In genomic region chr1:173150795-173151194, GRCh38 we compare ENCODE assay signal across 18 cellular contexts. TPM values are rescaled to one million over a fixed set of nuclear protein-coding genes. Genes with fewer than 3 reads are reported as not detected.
DNase-seq lines count a peak whose midpoint lies in the region; ATAC-seq and TF ChIP-seq lines count a peak whose summit lies in the region.
"Had no signal": no experiment of that assay in that cellular context is flagged by ENCODE, and none has a peak within 500 bp of the region (broad histone marks: within the 10 kb centered on the region; RNA-seq: fewer than 3 reads in every experiment).

No MANE protein-coding gene starts in this region.

- no peaks in the 10 kb centered on the region for H3K4me1 ChIP-seq in IMR-90 (ENCODE audit: control insufficient read depth, insufficient read depth, low read length)
- no peaks in the 10 kb centered on the region for H3K4me1 ChIP-seq in gastrocnemius medialis
- H3K4me1 ChIP-seq: BLaER1 had no signal

- no peak overlapping the region for H4K8ac ChIP-seq in IMR-90 (ENCODE audit: low read depth in 2 of 2, low read length in 2 of 2)

- H2AFZ ChIP-seq in IMR-90 (replicated peaks; ENCODE audit: low read length, poor library complexity): no peak overlapping the region
- H2AFZ ChIP-seq: GM23248 had no signal

- H3K4me2 ChIP-seq in IMR-90 (ENCODE audit: low read depth, low read length): no peak overlapping the region
- H3K4me2 ChIP-seq: BLaER1 had no signal

- in situ Hi-C loops in IMR-90 (cut with MboI; ENCODE audit: low sequenced_read_pairs): no loop called here
- in situ Hi-C loops in gastrocnemius medialis (cut with MboI; ENCODE audit: low sequenced_read_pairs in 4 of 4): no loop called here

- intact Hi-C loops in CD14-positive monocyte (cut with micrococcal nuclease): no loop called here
- intact Hi-C loops in IMR-90 (cut with micrococcal nuclease): no loop called here
- intact Hi-C loops in gastrocnemius medialis (cut with DNase I; ENCODE audit: low total_unique reads): no loop called here

- dilution Hi-C loops in IMR-90 (cut with HindIII; ENCODE audit: low sequenced_read_pairs, unreplicated experiment): no loop called here

- H3K56ac ChIP-seq in IMR-90 (ENCODE audit: extremely low read depth, insufficient read depth, low read length): no peak overlapping the region

- no peak overlapping the region for H3K18ac ChIP-seq in IMR-90 (ENCODE audit: low read depth, low read length)

- H2BK20ac ChIP-seq in IMR-90 (ENCODE audit: low read depth, low read length): no peak overlapping the region

- no peak overlapping the region; the same call in 1 of the 2 replicates for H2AK5ac ChIP-seq in IMR-90 (ENCODE audit: low read depth, low read length)

- BruUV-seq in IMR-90 (replicated peaks; lab: Mats Ljungman, UMichigan): no TSS peak

- H3K27ac ChIP-seq in IMR-90 (ENCODE audit: insufficient read depth, low read length): no peak overlapping the region
- H3K27ac ChIP-seq in gastrocnemius medialis: no peak overlapping the region
- H3K27ac ChIP-seq: BLaER1, C4-2B, GM23248 had no signal

- H2AK9ac ChIP-seq in IMR-90 (replicated peaks; ENCODE audit: low read depth, low read length, poor library complexity): no peak overlapping the region

- no peaks in the 10 kb centered on the region; the same call in 1 of the 2 replicates for H3K9me3 ChIP-seq in IMR-90 (ENCODE audit: control insufficient read depth, insufficient read depth, low read length)
- no peaks in the 10 kb centered on the region for H3K9me3 ChIP-seq in gastrocnemius medialis

- H3K36me3 Mint-ChIP-seq in activated T-cell treated with anti-CD3 and anti-CD28 coated beads, Interleukin-2, amount 50 U/mL, for 72 hours (ENCODE audit: insufficient read depth in 2 of 2): peaks cover 13 to 14% of the 10 kb centered on the region in 2 donors
- no peaks in the 10 kb centered on the region for H3K36me3 Mint-ChIP-seq in CD14-positive monocyte
- peaks cover 1% of the 10 kb centered on the region for H3K36me3 Mint-ChIP-seq in central memory CD8-positive, alpha-beta T cell (ENCODE audit: insufficient read depth)

- H3K4me1 Mint-ChIP-seq in activated T-cell treated with anti-CD3 and anti-CD28 coated beads, Interleukin-2, amount 50 U/mL, for 72 hours (ENCODE audit: low read depth): peaks cover 20% of the 10 kb centered on the region
- H3K4me1 Mint-ChIP-seq in CD14-positive monocyte: peaks cover 9% of the 10 kb centered on the region
- peaks cover 9% of the 10 kb centered on the region for H3K4me1 Mint-ChIP-seq in central memory CD8-positive, alpha-beta T cell

- H3K27me3 ChIP-seq in IMR-90 (ENCODE audit: control insufficient read depth, insufficient read depth, low read length) (no peaks in the 10 kb centered on the region), gastrocnemius medialis (no peaks in the 10 kb centered on the region)
- H3K27me3 ChIP-seq: BLaER1 had no signal

- TF ChIP-seq CTCF in CD14-positive monocyte (IDR thresholded peaks at IDR 0.05) (no peak), IMR-90 (conservative IDR thresholded peaks at IDR 0.05; ENCODE audit: low read depth, low read length) (no peak), gastrocnemius medialis (IDR thresholded peaks at IDR 0.05 in 4 of 5, conservative IDR thresholded peaks at IDR 0.05 in 1 of 5) (no peak)

- POLR2A ChIA-PET in IMR-90 (lab: Charles Lee; ENCODE audit: unreplicated experiment): no interaction called here

- H3K4me3 Mint-ChIP-seq in activated T-cell treated with anti-CD3 and anti-CD28 coated beads, Interleukin-2, amount 50 U/mL, for 72 hours: peak overlapping the region in 1 of 2 donors; percentile 2
- no peak overlapping the region for H3K4me3 Mint-ChIP-seq in CD14-positive monocyte
- no peak overlapping the region for H3K4me3 Mint-ChIP-seq in central memory CD8-positive, alpha-beta T cell
- H3K4me3 Mint-ChIP-seq: CD4-positive, alpha-beta T cell; CD8-positive, alpha-beta memory T cell had no signal

- peaks cover 13% of the 10 kb centered on the region for H3K27me3 Mint-ChIP-seq in activated T-cell treated with anti-CD3 and anti-CD28 coated beads, Interleukin-2, amount 50 U/mL, for 72 hours (ENCODE audit: low read depth)
- peaks cover 0 to 1% (median 0%) of the 10 kb centered on the region in 3 donors for H3K27me3 Mint-ChIP-seq in CD14-positive monocyte (ENCODE audit: low read depth in 3 of 3)
- peaks cover 29% of the 10 kb centered on the region for H3K27me3 Mint-ChIP-seq in central memory CD8-positive, alpha-beta T cell

- H2BK15ac ChIP-seq in IMR-90 (ENCODE audit: low read depth, low read length): 0 out of 3 replicates have a peak overlapping the region, but pooled peaks have one; percentile 39

- no peak overlapping the region for H3K9ac ChIP-seq in IMR-90 (ENCODE audit: low read depth, low read length)
- H3K9ac ChIP-seq: BLaER1, GM23248 had no signal

- TF ChIP-seq RAD21 in IMR-90 (IDR thresholded peaks at IDR 0.05; ENCODE audit: low read length): no peak

- H3K9me1 ChIP-seq in IMR-90 (ENCODE audit: insufficient read depth, low read length): no peaks in the 10 kb centered on the region

- H4K91ac ChIP-seq in IMR-90 (ENCODE audit: insufficient read depth, low read depth, low read length): no peak overlapping the region

- no peaks in the 10 kb centered on the region for H4K20me1 ChIP-seq in IMR-90 (ENCODE audit: insufficient read depth, low read length)
- H4K20me1 ChIP-seq: BLaER1 had no signal

- H3K27ac Mint-ChIP-seq in activated T-cell treated with anti-CD3 and anti-CD28 coated beads, Interleukin-2, amount 50 U/mL, for 72 hours: no peak overlapping the region
- peak overlapping the region in 4 of 7 donors; percentile 61 to 82 (median 78) for H3K27ac Mint-ChIP-seq in CD14-positive monocyte
- peak overlapping the region; percentile 27 for H3K27ac Mint-ChIP-seq in central memory CD8-positive, alpha-beta T cell (ENCODE audit: low read depth)
- H3K27ac Mint-ChIP-seq: CD4-positive, alpha-beta T cell; CD8-positive, alpha-beta memory T cell had no signal

- H3K14ac ChIP-seq in IMR-90 (replicated peaks; ENCODE audit: low read depth, low read length): no peak overlapping the region

- H2BK5ac ChIP-seq in IMR-90 (ENCODE audit: low read depth, low read length, poor library complexity, severe bottlenecking): no peak overlapping the region

- WGBS in IMR-90 (ENCODE audit: extremely low coverage in 2 of 2, insufficient read length in 1 of 2), 2 experiments: 100% methylated on average over 1 of the region's 2 CpGs; no CpG with 5 or more reads in 1 of the 2 experiments

- peak; percentile 40 to 59 for ATAC-seq in activated T-cell treated with anti-CD3 and anti-CD28 coated beads, Interleukin-2, amount 50 U/mL, for 72 hours (replicated peaks in 1 of 2)
- ATAC-seq in IMR-90 (ENCODE audit: low read depth) (no peak), gastrocnemius medialis (no peak)
- no peak for ATAC-seq in central memory CD8-positive, alpha-beta T cell (replicated peaks; ENCODE audit: extremely low read depth, poor library complexity, severe bottlenecking)
- ATAC-seq: GM12878 had no signal

- H3K9me3 Mint-ChIP-seq in activated T-cell treated with anti-CD3 and anti-CD28 coated beads, Interleukin-2, amount 50 U/mL, for 72 hours: peaks cover 13 to 16% of the 10 kb centered on the region in 2 donors
- peaks cover 11 to 27% (median 21%) of the 10 kb centered on the region in 7 donors for H3K9me3 Mint-ChIP-seq in CD14-positive monocyte
- peaks cover 11% of the 10 kb centered on the region for H3K9me3 Mint-ChIP-seq in central memory CD8-positive, alpha-beta T cell

- TF ChIP-seq POLR2A in IMR-90 (IDR thresholded peaks at IDR 0.05; ENCODE audit: low read depth, low read length) (no peak), gastrocnemius medialis (IDR thresholded peaks at IDR 0.05) (no peak)

- CTCF ChIA-PET in IMR-90 (lab: Yijun Ruan, JAX): no interaction called here

- H3K4me3 ChIP-seq in IMR-90 (ENCODE audit: insufficient read depth, low read depth, low read length) (no peak overlapping the region), gastrocnemius medialis (no peak overlapping the region)
- H3K4me3 ChIP-seq: BLaER1, GM12878, GM23248 had no signal

- H3K36me3 ChIP-seq in IMR-90 (ENCODE audit: control insufficient read depth, insufficient read depth, low read length): no peaks in the 10 kb centered on the region
- H3K36me3 ChIP-seq in gastrocnemius medialis: no peaks in the 10 kb centered on the region
- H3K36me3 ChIP-seq: BLaER1 had no signal

- no peak overlapping the region for H4K5ac ChIP-seq in IMR-90 (ENCODE audit: low read depth, low read length)

- H2BK120ac ChIP-seq in IMR-90 (ENCODE audit: low read depth, low read length): no peak overlapping the region

- no peak overlapping the region for H3K23ac ChIP-seq in IMR-90 (ENCODE audit: low read depth, low read length)

- H3K4ac ChIP-seq in IMR-90 (ENCODE audit: low read depth, low read length): no peak overlapping the region

- no peaks in the 10 kb centered on the region for H3K79me1 ChIP-seq in IMR-90 (ENCODE audit: low read depth in 1 of 2, low read length in 2 of 2)

- no peak for DNase-seq in activated T-cell treated with anti-CD3 and anti-CD28 coated beads, Interleukin-2, amount 50 U/mL, for 72 hours
- no peak for DNase-seq in activated T-cell treated with anti-CD3 and anti-CD28 coated beads, Interleukin-2, amount 50 U/mL, for 1 hour
- DNase-seq in CD14-positive monocyte (ENCODE audit: low spot score) (no peak), IMR-90 (no peak), gastrocnemius medialis (no peak)
- DNase-seq in central memory CD8-positive, alpha-beta T cell (ENCODE audit: low spot score in 2 of 2): no peak
- DNase-seq: CD4-positive, alpha-beta T cell; CD8-positive, alpha-beta memory T cell; DMS 273 treated with DMSO at 0.1 percent for 48 hours; DMS79; EL; GDM1; GM23248; H7; HCEC 1CT had no signal

TF ChIP-seq in IMR-90, 13 proteins besides CTCF, POLR2A, EP300 and RAD21 (continues in another document):
- TF ChIP-seq NFE2L2 (IDR thresholded peaks at IDR 0.05; ENCODE audit: low read depth, low read length) (no peak), BHLHE40 (IDR thresholded peaks at IDR 0.05; ENCODE audit: low read depth, low read length) (no peak), MXI1 (IDR thresholded peaks at IDR 0.05; ENCODE audit: borderline replicate concordance, low read depth, low read length) (no peak), SMC3 (IDR thresholded peaks at IDR 0.05; ENCODE audit: low read depth, low read length) (no peak), RCOR1 (IDR thresholded peaks at IDR 0.05; ENCODE audit: insufficient replicate concordance, low read length) (no peak), MAZ (IDR thresholded peaks at IDR 0.05; ENCODE audit: borderline replicate concordance, low read depth, low read length) (no peak), FOS (IDR thresholded peaks at IDR 0.05; ENCODE audit: low read depth, low read length) (no peak), MAFK (IDR thresholded peaks at IDR 0.05; ENCODE audit: low read depth, low read length) (no peak), RFX5 (IDR thresholded peaks at IDR 0.05; ENCODE audit: low read depth, low read length) (no peak)

RNA-seq across cellular contexts. Expression of gene TNFSF4, which starts 56.3 kb away (rescaled TPM):
- total RNA-seq in activated T-cell treated with anti-CD3 and anti-CD28 coated beads, Interleukin-2, amount 50 U/mL, for 72 hours: 1 to 10 TPM; 2.0 to 2.4 TPM
- polyA plus RNA-seq in CD14-positive monocyte (under 1 TPM; 0.38 to 0.40 TPM), IMR-90 (2012; rRNA removed) (10.8 and 13.4 TPM in 2 replicates)
- total RNA-seq in IMR-90 (2012; rRNA removed) (19.7 and 23.6 TPM in 2 replicates), gastrocnemius medialis (under 1 TPM in 3 of 4 donors, not detected in 1; 0.16 to 0.25 (median 0.23) TPM)
- 3.0 and 3.2 TPM in 2 replicates for polyA plus RNA-seq in IMR-90 (2012; cell fraction: cytosol; rRNA removed)
- 1.1 and 8.4 TPM in 2 replicates for polyA plus RNA-seq in IMR-90 (2012; cell fraction: nucleus; rRNA removed; ENCODE audit: low replicate concordance)

Comparison
In these comparisons a context has a peak if more than half of its experiments do, and no peak if none do; other contexts are left out.
1. ATAC-seq: peak in activated T-cell treated with anti-CD3 and anti-CD28 coated beads, Interleukin-2, amount 50 U/mL, for 72 hours (2 of 2); none in IMR-90 (single experiment), central memory CD8-positive, alpha-beta T cell (single experiment) and gastrocnemius medialis (0 of 2).